In genomic region chr11:65833297-65834030, GRCh38 we compare ENCODE assay signal across 8 cellular contexts. TPM values are rescaled to one million over a fixed set of nuclear protein-coding genes. Genes with fewer than 3 reads are reported as not detected.
DNase-seq lines count a peak whose midpoint lies in the region; ATAC-seq and TF ChIP-seq lines count a peak whose summit lies in the region.

Gene SNX32, plus strand, starts transcription at chr11:65833963. Its CDS starts 103 bp downstream, at chr11:65834066.

- intact Hi-C loops in left lung (cut with DNase I) = no loop called here

- peaks cover 0 to 16% of the 10 kb centered on the region in 2 donors for H3K4me1 ChIP-seq in left lung

- no peaks in the 10 kb centered on the region for H3K27me3 ChIP-seq in left lung

- H3K4me3 ChIP-seq in left lung = peak within 1 kb of the TSS; percentile 38 to 44

- no peaks in the 10 kb centered on the region for H3K9me3 ChIP-seq in left lung

- ATAC-seq in GM18511 (IDR thresholded peaks at IDR 0.05; ENCODE audit: unreplicated experiment) (peak; percentile 97), HG03064 (IDR thresholded peaks at IDR 0.05; ENCODE audit: low read depth, unreplicated experiment) (peak; percentile 92), left lung (peak; percentile 100), GM18858 (IDR thresholded peaks at IDR 0.05; ENCODE audit: unreplicated experiment) (no peak)

- H3K27ac ChIP-seq in left lung = peak within 1 kb of the TSS in 1 of 2 donors; percentile 24

- H3K36me3 ChIP-seq in left lung = no peaks in the 10 kb centered on the region

- DNase-seq in NCI-H2196 treated with DMSO at 0.1 percent for 48 hours (lab: John Stamatoyannopoulos, UW; ENCODE audit: unreplicated experiment) (peak; percentile 77), dermis microvascular lymphatic vessel endothelial cell (ENCODE audit: low read depth in 2 of 2) (peak; percentile 79 to 91), left lung (peak; percentile 94 to 96)
- DNase-seq in activated CD4-positive, alpha-beta T cell treated with anti-CD3 and anti-CD28 coated beads for 48 hours = peak; percentile 98
- peak; percentile 96 for DNase-seq in stimulated activated CD4-positive, alpha-beta T cell treated with anti-CD3 and anti-CD28 coated beads, Interleukin-1b, Interleukin-23, amount 100 ng/mL, for 48 hours

- TF ChIP-seq CTCF in left lung (IDR thresholded peaks at IDR 0.05) = no peak

RNA-seq across cellular contexts. Expression of gene SNX32, which starts in this region (rescaled TPM):
- total RNA-seq in dermis microvascular lymphatic vessel endothelial cell (0.13 and 0.51 TPM in 2 replicates), left lung (1 to 10 TPM in 1 of 2 donors, under 1 TPM in 1; 0.24 to 1.9 TPM)

Comparison
In these comparisons a context has a peak if more than half of its experiments do, and no peak if none do; other contexts are left out.
1. Peak in DNase-seq in dermis microvascular lymphatic vessel endothelial cell; RNA of the gene not detected or under 1 TPM.